Comparison of ENCODE assay signal across 8 cellular contexts in the genomic region with DNA sequence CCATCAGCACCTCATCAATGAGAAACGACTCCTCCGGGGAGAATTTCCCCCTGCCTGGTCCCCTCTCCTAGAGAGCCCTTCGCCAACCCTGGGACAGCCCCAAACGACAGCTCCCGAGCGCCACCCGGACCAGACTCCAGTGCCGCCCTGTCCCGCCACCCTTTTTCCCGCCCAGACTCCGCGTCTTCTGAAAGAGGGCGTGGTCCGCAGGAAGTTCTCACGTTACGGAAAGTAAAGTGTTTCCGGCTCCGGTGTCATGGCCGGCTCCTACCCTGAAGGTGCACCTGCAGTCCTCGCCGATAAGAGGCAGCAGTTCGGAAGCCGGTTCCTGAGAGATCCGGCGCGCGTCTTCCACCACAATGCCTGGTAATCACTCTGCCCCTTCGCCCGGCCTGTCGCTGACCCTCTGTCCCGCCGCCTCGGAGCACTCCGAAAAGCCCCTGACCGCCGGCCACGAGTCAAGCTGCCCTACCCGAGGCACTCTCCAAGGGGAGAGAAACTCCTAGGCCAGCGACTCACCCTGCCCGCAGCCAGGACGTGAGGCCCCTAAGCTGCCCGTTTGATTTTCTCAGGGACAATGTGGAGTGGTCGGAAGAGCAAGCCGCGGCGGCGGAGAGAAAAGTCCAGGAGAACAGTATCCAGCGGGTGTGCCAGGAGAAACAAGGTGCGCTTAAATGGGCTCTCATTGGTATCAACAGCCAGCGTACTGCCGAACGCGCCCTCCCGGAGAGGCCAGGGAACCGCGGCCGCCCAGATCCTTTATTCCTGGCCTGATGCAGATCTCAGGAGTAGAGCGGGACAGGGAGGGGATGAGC. TPM values are rescaled to one million over a fixed set of nuclear protein-coding genes. Genes with fewer than 3 reads are reported as not detected.
DNase-seq lines count a peak whose midpoint lies in the region; ATAC-seq and TF ChIP-seq lines count a peak whose summit lies in the region.
"Not testable (repeated sequence)": the region's sequence is repeated elsewhere in the genome, so short reads cannot be mapped to it uniquely, and the experiment has no call there.

A gene with protein sequence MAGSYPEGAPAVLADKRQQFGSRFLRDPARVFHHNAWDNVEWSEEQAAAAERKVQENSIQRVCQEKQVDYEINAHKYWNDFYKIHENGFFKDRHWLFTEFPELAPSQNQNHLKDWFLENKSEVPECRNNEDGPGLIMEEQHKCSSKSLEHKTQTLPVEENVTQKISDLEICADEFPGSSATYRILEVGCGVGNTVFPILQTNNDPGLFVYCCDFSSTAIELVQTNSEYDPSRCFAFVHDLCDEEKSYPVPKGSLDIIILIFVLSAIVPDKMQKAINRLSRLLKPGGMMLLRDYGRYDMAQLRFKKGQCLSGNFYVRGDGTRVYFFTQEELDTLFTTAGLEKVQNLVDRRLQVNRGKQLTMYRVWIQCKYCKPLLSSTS (plus strand): TSS at position 251 of the 815 bp plus-strand sequence. CDS start 6 bp downstream, at position 257.

- not testable (repeated sequence) for H3K9me2 ChIP-seq in OCI-LY7 (ENCODE audit: insufficient read depth, low read length)

- peak within 1 kb of the TSS; percentile 65 to 74 for H3K9ac ChIP-seq in mucosa of rectum (ENCODE audit: low read depth in 1 of 2, low read length in 2 of 2)

- peak within 1 kb of the TSS; percentile 95 for H2AFZ ChIP-seq in OCI-LY7 (ENCODE audit: low read length)

- H3K4me2 ChIP-seq in OCI-LY7 (ENCODE audit: low read length) = peak within 1 kb of the TSS; percentile 96

- H3K79me2 ChIP-seq in OCI-LY7 (ENCODE audit: insufficient read depth, low read depth, low read length) = peaks cover 18% of the 10 kb centered on the region

- peak within 1 kb of the TSS; percentile 66 for H3K27ac ChIP-seq in OCI-LY7 (ENCODE audit: low read depth, low read length, poor library complexity, severe bottlenecking)
- peak within 1 kb of the TSS; percentile 82 to 85 for H3K27ac ChIP-seq in mucosa of rectum (ENCODE audit: low read depth in 2 of 2, low read length in 2 of 2)

- H3K4me1 Mint-ChIP-seq in IgD-negative memory B cell = peaks cover 16 to 17% (median 17%) of the 10 kb centered on the region in 3 donors

- POLR2A ChIA-PET in OCI-LY7 (lab: Charles Lee) = interaction anchor here (0.6 to 1.4 kb wide), 3 partner anchors 32 to 171 kb away, joined by 3 read pairs; no protein-coding TSS in a partner anchor

- DNase-seq in DMS53 treated with DMSO at 0.1 percent for 48 hours (lab: John Stamatoyannopoulos, UW; ENCODE audit: unreplicated experiment) = peak; percentile 66
- peak; percentile 95 for DNase-seq in OCI-LY7 (ENCODE audit: low spot score)
- DNase-seq in activated T-cell treated with anti-CD3 and anti-CD28 coated beads for 1 hour (ENCODE audit: low read depth) = peak; percentile 68
- DNase-seq in epithelial cell of proximal tubule (ENCODE audit: low read depth) = peak; percentile 48
- peak; percentile 65 to 69 for DNase-seq in stimulated activated CD8-positive, alpha-beta memory T cell treated with anti-CD3 and anti-CD28 coated beads, Interleukin-4, amount 100 ng/mL, for 4 hours (ENCODE audit: low read depth in 2 of 2, low spot score in 1 of 2)

- CTCF ChIA-PET in OCI-LY7 (lab: Charles Lee; ENCODE audit: unreplicated experiment) = not testable (repeated sequence)

- H3K27ac Mint-ChIP-seq in IgD-negative memory B cell = peak within 1 kb of the TSS; percentile 55 to 98 (median 98)

- not testable (repeated sequence) for H3K27me3 ChIP-seq in mucosa of rectum (ENCODE audit: control insufficient read depth in 2 of 2, insufficient read depth in 2 of 2, low read length in 2 of 2)

- not testable (repeated sequence) for H3K9me3 Mint-ChIP-seq in IgD-negative memory B cell

- TF ChIP-seq CTCF in OCI-LY7 (conservative IDR thresholded peaks at IDR 0.05; ENCODE audit: low read length) (peak; percentile 62), epithelial cell of proximal tubule (conservative IDR thresholded peaks at IDR 0.05; ENCODE audit: low read depth, low read length) (peak; percentile 39)

- not testable (repeated sequence) for H3K4me1 ChIP-seq in OCI-LY7 (ENCODE audit: insufficient read depth, low read length, poor library complexity, severe bottlenecking); mucosa of rectum (ENCODE audit: control insufficient read depth in 2 of 2, insufficient read depth in 2 of 2, low read length in 2 of 2)

- peak within 1 kb of the TSS; percentile 94 to 100 (median 98) for H3K4me3 Mint-ChIP-seq in IgD-negative memory B cell

- H3K4me3 ChIP-seq in OCI-LY7 (ENCODE audit: low read depth, low read length, poor library complexity, severe bottlenecking) = peak within 1 kb of the TSS; percentile 74
- H3K4me3 ChIP-seq in epithelial cell of proximal tubule (ENCODE audit: low read depth, low read length) = peak within 1 kb of the TSS; percentile 81
- H3K4me3 ChIP-seq in mucosa of rectum (ENCODE audit: low read length in 2 of 2) = peak within 1 kb of the TSS; percentile 80 to 82

- not testable (repeated sequence) for BruUV-seq in OCI-LY7 (replicated peaks; lab: Mats Ljungman, UMichigan)

- not testable (repeated sequence) for H3K27me3 Mint-ChIP-seq in IgD-negative memory B cell

- peaks cover 20% of the 10 kb centered on the region for H3K36me3 ChIP-seq in OCI-LY7 (ENCODE audit: insufficient read depth, low read length)
- not testable (repeated sequence) for H3K36me3 ChIP-seq in mucosa of rectum (ENCODE audit: control insufficient read depth in 2 of 2, insufficient read depth in 2 of 2, low read length in 2 of 2)

- H3K9me3 ChIP-seq in OCI-LY7 (ENCODE audit: low read length); mucosa of rectum (ENCODE audit: control insufficient read depth in 2 of 2, low read length in 2 of 2): not testable (repeated sequence)

- not testable (repeated sequence) for H4K20me1 ChIP-seq in OCI-LY7 (ENCODE audit: insufficient read depth, low read length)

- intact Hi-C loops in OCI-LY7 (cut with micrococcal nuclease; ENCODE audit: unreplicated experiment) = loop anchor here (2.0 to 5.0 kb wide), 3 partner anchors 29 to 543 kb away; partner anchors contain the start of genes TANC2 and TLK2

- H3K36me3 Mint-ChIP-seq in IgD-negative memory B cell = not testable (repeated sequence)

- ATAC-seq in GM21576 (IDR thresholded peaks at IDR 0.05; ENCODE audit: unreplicated experiment) = peak; percentile 92

RNA-seq across cellular contexts. Expression of the gene that starts here (rescaled TPM):
- polyA plus RNA-seq in IgD-negative memory B cell = 18.4 TPM
- total RNA-seq in OCI-LY7 (2014; rRNA removed; shearing (Covaris generic)) = 18.4 and 24.9 TPM in 2 replicates
- total RNA-seq in OCI-LY7 (2022) (32.2 and 33.3 TPM in 2 replicates), epithelial cell of proximal tubule (15.6 and 31.9 TPM in 2 replicates)

Comparison
In these comparisons a context has a peak if more than half of its experiments do, and no peak if none do; other contexts are left out.
1. Peak in every context shown above with its lines: DNase-seq, ATAC-seq, H3K4me3 ChIP-seq and H3K27ac ChIP-seq.